ENCODE assay signal across 8 cellular contexts in genomic region chr9:19493174-19493811, GRCh38.
A peak's percentile ranks its signal among the peaks of the same experiment; 100 is the strongest.
DNase-seq lines count a peak whose midpoint lies in the region; ATAC-seq and TF ChIP-seq lines count a peak whose summit lies in the region.

No MANE protein-coding gene starts in this region.

- H2BK12ac ChIP-seq in trophoblast cell (ENCODE audit: low read length), result no peak overlapping the region

- H3K27me3 ChIP-seq in PC-9 (ENCODE audit: insufficient read depth, low read depth) (peaks cover 26% of the 10 kb centered on the region; the same call in 1 of the 2 replicates), trophoblast cell (ENCODE audit: insufficient read depth, low read length) (no peaks in the 10 kb centered on the region)

- no peak overlapping the region for H3K23ac ChIP-seq in trophoblast cell (ENCODE audit: low read length)

- H2BK120ac ChIP-seq in trophoblast cell (ENCODE audit: insufficient read depth, low read length, poor library complexity), result no peak overlapping the region

- H3K79me2 ChIP-seq in PC-9 (ENCODE audit: low read depth) (no peaks in the 10 kb centered on the region), trophoblast cell (ENCODE audit: control insufficient read depth, insufficient read depth, low read length, poor library complexity) (no peaks in the 10 kb centered on the region)

- no peaks in the 10 kb centered on the region for H3K36me3 Mint-ChIP-seq in activated naive CD4-positive, alpha-beta T cell treated with anti-CD3 and anti-CD28 coated beads, Interleukin-2, amount 50 U/mL, for 72 hours
- no peaks in the 10 kb centered on the region for H3K36me3 Mint-ChIP-seq in glutamatergic neuron (ENCODE audit: unreplicated experiment)

- no peak overlapping the region for H3K4me3 Mint-ChIP-seq in glutamatergic neuron (ENCODE audit: unreplicated experiment)

- H3K4me3 ChIP-seq in PC-9, result no peak overlapping the region
- H3K4me3 ChIP-seq in trophoblast cell (ENCODE audit: low read depth, low read length), result no peak overlapping the region

- H4K12ac ChIP-seq in trophoblast cell (ENCODE audit: low read depth, low read length), result no peak overlapping the region

- H3K27me3 Mint-ChIP-seq in glutamatergic neuron (ENCODE audit: unreplicated experiment), result no peaks in the 10 kb centered on the region

- H3K27ac Mint-ChIP-seq in activated naive CD4-positive, alpha-beta T cell treated with anti-CD3 and anti-CD28 coated beads, Interleukin-2, amount 50 U/mL, for 72 hours, result no peak overlapping the region
- no peak overlapping the region for H3K27ac Mint-ChIP-seq in glutamatergic neuron (ENCODE audit: unreplicated experiment)

- H3K27ac ChIP-seq in PC-9 (no peak overlapping the region), trophoblast cell (ENCODE audit: low read depth, low read length) (no peak overlapping the region)

- DNase-seq in DMS153 treated with DMSO at 0.1 percent for 48 hours (lab: John Stamatoyannopoulos, UW; ENCODE audit: unreplicated experiment) (peak; percentile 53), PC-9 (peak in 1 of 2 experiments; percentile 22), glutamatergic neuron (peak; percentile 66), trophoblast cell (peak; percentile 49 to 84)
- peak in 1 of 2 donors; percentile 45 for DNase-seq in activated naive CD4-positive, alpha-beta T cell treated with anti-CD3 and anti-CD28 coated beads, Interleukin-2, amount 50 U/mL, for 72 hours (ENCODE audit: low spot score in 2 of 2)

- H4K8ac ChIP-seq in trophoblast cell (ENCODE audit: low read depth, low read length), result no peak overlapping the region

- WGBS in trophoblast cell (ENCODE audit: extremely low coverage, insufficient coverage, insufficient read length), result no CpG with 5 or more reads among the region's 19 CpGs

- H3K4me1 ChIP-seq in PC-9 (replicated peaks; ENCODE audit: insufficient read depth) (no peaks in the 10 kb centered on the region), trophoblast cell (ENCODE audit: control insufficient read depth in 1 of 2, insufficient read depth in 2 of 2, low read length in 2 of 2) (no peaks in the 10 kb centered on the region)

- no peaks in the 10 kb centered on the region for H3F3A ChIP-seq in PC-9 (ENCODE audit: insufficient read depth, low read depth)

- ATAC-seq in GM21528 (IDR thresholded peaks at IDR 0.05; ENCODE audit: low FRiP score, unreplicated experiment) (peak; percentile 80), HG03095 (IDR thresholded peaks at IDR 0.05; ENCODE audit: unreplicated experiment) (no peak)
- peak; percentile 75 to 76 for ATAC-seq in activated naive CD4-positive, alpha-beta T cell treated with anti-CD3 and anti-CD28 coated beads, Interleukin-2, amount 50 U/mL, for 72 hours

- H2AFZ ChIP-seq in PC-9, result no peak overlapping the region
- H2AFZ ChIP-seq in trophoblast cell (ENCODE audit: insufficient read depth, low read length, poor library complexity), result no peak overlapping the region

- TF ChIP-seq CTCF in PC-9 (conservative IDR thresholded peaks at IDR 0.05) (peak; percentile 69), glutamatergic neuron (IDR thresholded peaks at IDR 0.05; ENCODE audit: partially characterized antibody, unreplicated experiment) (peak; percentile 81)

- H3K4me2 ChIP-seq in PC-9 (peak overlapping the region; percentile 47; the same call in 1 of the 2 replicates), trophoblast cell (ENCODE audit: low read length) (no peak overlapping the region)

- no peaks in the 10 kb centered on the region for H3K9me3 Mint-ChIP-seq in activated naive CD4-positive, alpha-beta T cell treated with anti-CD3 and anti-CD28 coated beads, Interleukin-2, amount 50 U/mL, for 72 hours
- peaks cover 2% of the 10 kb centered on the region for H3K9me3 Mint-ChIP-seq in glutamatergic neuron (ENCODE audit: unreplicated experiment)

- no peaks in the 10 kb centered on the region for H4K20me1 ChIP-seq in PC-9 (ENCODE audit: insufficient read depth)

- H3K9me2 ChIP-seq in PC-9 (ENCODE audit: insufficient read depth), result no peaks in the 10 kb centered on the region

- CTCF ChIA-PET in PC-9 (lab: Charles Lee), result no interaction called here

- H2AK5ac ChIP-seq in trophoblast cell (ENCODE audit: low read length), result no peak overlapping the region

- TF ChIP-seq RAD21 in Ishikawa (IDR thresholded peaks at IDR 0.05; ENCODE audit: low read depth), result peak; percentile 75

- H2BK5ac ChIP-seq in trophoblast cell (ENCODE audit: low read depth, low read length, poor library complexity), result no peak overlapping the region

- H3K4ac ChIP-seq in trophoblast cell (ENCODE audit: low read depth, low read length), result no peak overlapping the region

- H3K18ac ChIP-seq in trophoblast cell (ENCODE audit: low read length), result no peak overlapping the region

- no peaks in the 10 kb centered on the region for H3K79me1 ChIP-seq in trophoblast cell (ENCODE audit: low read length)

- no peak overlapping the region for H3K14ac ChIP-seq in trophoblast cell (ENCODE audit: low read length)

- no peak overlapping the region for H3K9ac ChIP-seq in trophoblast cell (ENCODE audit: low read length)

- intact Hi-C loops in PC-9 (cut with micrococcal nuclease; ENCODE audit: unreplicated experiment), result loop anchor here (10.0 kb wide), 1 partner anchor 432 kb away; no protein-coding TSS in a partner anchor

- no TSS peak for BruUV-seq in PC-9 (replicated peaks; lab: Mats Ljungman, UMichigan)

- H3K36me3 ChIP-seq in PC-9 (ENCODE audit: low read depth), result no peaks in the 10 kb centered on the region
- H3K36me3 ChIP-seq in trophoblast cell (ENCODE audit: control insufficient read depth in 1 of 2, insufficient read depth in 2 of 2, low read length in 2 of 2), result no peaks in the 10 kb centered on the region

- H4K91ac ChIP-seq in trophoblast cell (ENCODE audit: low read depth, low read length), result no peak overlapping the region

- H3K4me1 Mint-ChIP-seq in glutamatergic neuron (ENCODE audit: low read depth, unreplicated experiment), result peaks cover 13% of the 10 kb centered on the region

- POLR2A ChIA-PET in PC-9 (lab: Charles Lee; ENCODE audit: unreplicated experiment), result no interaction called here

- no peaks in the 10 kb centered on the region for H3K9me3 ChIP-seq in PC-9 (ENCODE audit: insufficient read depth, low read depth)
- no peaks in the 10 kb centered on the region for H3K9me3 ChIP-seq in trophoblast cell (ENCODE audit: insufficient read depth, low read depth, low read length)

- no peak for TF ChIP-seq EP300 in Ishikawa (IDR thresholded peaks at IDR 0.05; ENCODE audit: borderline replicate concordance)

TF ChIP-seq in Ishikawa, 13 proteins besides CTCF, POLR2A, EP300 and RAD21:
- TF ChIP-seq TCF12 (IDR thresholded peaks at IDR 0.05; ENCODE audit: low read depth) (no peak), MAX (IDR thresholded peaks at IDR 0.05) (no peak)
